Comparison of ENCODE assay signal across 8 cellular contexts in genomic region chr12:65742481-65742971, GRCh38.
DNase-seq lines count a peak whose midpoint lies in the region; FAIRE-seq and TF ChIP-seq lines count a peak whose summit lies in the region.

No MANE protein-coding gene starts in this region.

- no peak for TF ChIP-seq POLR2A in uterus (IDR thresholded peaks at IDR 0.05)
- TF ChIP-seq POLR2A in GM12892 (IDR thresholded peaks at IDR 0.05; ENCODE audit: low read depth, low read length): no peak

- no peaks in the 10 kb centered on the region for H3K9me3 ChIP-seq in effector memory CD4-positive, alpha-beta T cell (ENCODE audit: control insufficient read depth, low read length)
- H3K9me3 ChIP-seq in mucosa of rectum (ENCODE audit: control insufficient read depth in 2 of 2, low read length in 2 of 2) (no peaks in the 10 kb centered on the region), uterus (no peaks in the 10 kb centered on the region)

- no peak for TF ChIP-seq CTCF in uterus (IDR thresholded peaks at IDR 0.05)

- CTCF ChIA-PET in activated naive CD4-positive, alpha-beta T cell treated with anti-CD3 and anti-CD28 coated beads for 36 hours (lab: Charles Lee): no interaction called here

- H3K4me1 ChIP-seq in effector memory CD4-positive, alpha-beta T cell (ENCODE audit: control insufficient read depth, insufficient read depth, low read length, poor library complexity, severe bottlenecking): peaks cover 12% of the 10 kb centered on the region
- H3K4me1 ChIP-seq in mucosa of rectum (ENCODE audit: control insufficient read depth in 2 of 2, insufficient read depth in 2 of 2, low read length in 2 of 2) (peaks cover 0 to 4% of the 10 kb centered on the region in 2 donors), uterus (no peaks in the 10 kb centered on the region)

- H3K9me3 Mint-ChIP-seq in activated naive CD4-positive, alpha-beta T cell treated with anti-CD3 and anti-CD28 coated beads for 36 hours: no peaks in the 10 kb centered on the region

- H3K36me3 ChIP-seq in effector memory CD4-positive, alpha-beta T cell (ENCODE audit: control insufficient read depth, insufficient read depth, low read length): no peaks in the 10 kb centered on the region
- no peaks in the 10 kb centered on the region for H3K36me3 ChIP-seq in mucosa of rectum (ENCODE audit: control insufficient read depth in 2 of 2, insufficient read depth in 2 of 2, low read length in 2 of 2)
- H3K36me3 ChIP-seq in uterus: no peaks in the 10 kb centered on the region

- peak overlapping the region; percentile 40 for H3K4me3 ChIP-seq in effector memory CD4-positive, alpha-beta T cell (ENCODE audit: insufficient read depth, low read depth, low read length, poor library complexity, severe bottlenecking)
- peak overlapping the region; percentile 13 to 64 for H3K4me3 ChIP-seq in mucosa of rectum (ENCODE audit: low read length in 2 of 2)
- peak overlapping the region; percentile 38 to 53 for H3K4me3 ChIP-seq in uterus

- no peak for FAIRE-seq in GM12892 (lab: Jason Lieb, UNC)

- H3K27ac ChIP-seq in effector memory CD4-positive, alpha-beta T cell (ENCODE audit: insufficient read depth, low read length, poor library complexity, severe bottlenecking): no peak overlapping the region
- H3K27ac ChIP-seq in mucosa of rectum (ENCODE audit: low read depth in 2 of 2, low read length in 2 of 2) (no peak overlapping the region), uterus (no peak overlapping the region)

- intact Hi-C loops in activated naive CD4-positive, alpha-beta T cell treated with anti-CD3 and anti-CD28 coated beads for 36 hours (cut with micrococcal nuclease): loop anchor here (5.0 kb wide), 2 partner anchors 85 kb away; no protein-coding TSS in a partner anchor
- intact Hi-C loops in uterus (cut with DNase I; ENCODE audit: low total_unique reads): no loop called here

- no peak overlapping the region for H3K27ac Mint-ChIP-seq in activated naive CD4-positive, alpha-beta T cell treated with anti-CD3 and anti-CD28 coated beads for 36 hours

- H3K9ac ChIP-seq in mucosa of rectum (ENCODE audit: low read depth in 1 of 2, low read length in 2 of 2): no peak overlapping the region

- H3K27me3 Mint-ChIP-seq in activated naive CD4-positive, alpha-beta T cell treated with anti-CD3 and anti-CD28 coated beads for 36 hours (ENCODE audit: low read depth): peaks cover 28% of the 10 kb centered on the region

- no peaks in the 10 kb centered on the region for H3K36me3 Mint-ChIP-seq in activated naive CD4-positive, alpha-beta T cell treated with anti-CD3 and anti-CD28 coated beads for 36 hours (ENCODE audit: low read depth)

- H3K4me1 Mint-ChIP-seq in activated naive CD4-positive, alpha-beta T cell treated with anti-CD3 and anti-CD28 coated beads for 36 hours (ENCODE audit: low read depth): peaks cover 11% of the 10 kb centered on the region

- no peak for DNase-seq in activated naive CD4-positive, alpha-beta T cell treated with anti-CD3 and anti-CD28 coated beads for 36 hours
- DNase-seq in activated naive CD4-positive, alpha-beta T cell (lab: John Stamatoyannopoulos, UW): no peak
- no peak for DNase-seq in effector memory CD4-positive, alpha-beta T cell
- DNase-seq in uterus (peak in 1 of 2 donors; percentile 22), CD1c-positive myeloid dendritic cell (ENCODE audit: extremely low spot score) (no peak), T-helper 9 cell (no peak), GM12892 (ENCODE audit: insufficient read length) (no peak)

- H3K4me3 Mint-ChIP-seq in activated naive CD4-positive, alpha-beta T cell treated with anti-CD3 and anti-CD28 coated beads for 36 hours: peak overlapping the region; percentile 19

- H3K27me3 ChIP-seq in effector memory CD4-positive, alpha-beta T cell (replicated peaks; ENCODE audit: control insufficient read depth, insufficient read depth, low read length, poor library complexity, severe bottlenecking): no peaks in the 10 kb centered on the region
- H3K27me3 ChIP-seq in mucosa of rectum (ENCODE audit: control insufficient read depth in 2 of 2, insufficient read depth in 2 of 2, low read length in 2 of 2) (peaks cover 13 to 23% of the 10 kb centered on the region in 2 donors), uterus (no peaks in the 10 kb centered on the region)
